20 cellular contexts compared by ENCODE assay signal in the genomic region with DNA sequence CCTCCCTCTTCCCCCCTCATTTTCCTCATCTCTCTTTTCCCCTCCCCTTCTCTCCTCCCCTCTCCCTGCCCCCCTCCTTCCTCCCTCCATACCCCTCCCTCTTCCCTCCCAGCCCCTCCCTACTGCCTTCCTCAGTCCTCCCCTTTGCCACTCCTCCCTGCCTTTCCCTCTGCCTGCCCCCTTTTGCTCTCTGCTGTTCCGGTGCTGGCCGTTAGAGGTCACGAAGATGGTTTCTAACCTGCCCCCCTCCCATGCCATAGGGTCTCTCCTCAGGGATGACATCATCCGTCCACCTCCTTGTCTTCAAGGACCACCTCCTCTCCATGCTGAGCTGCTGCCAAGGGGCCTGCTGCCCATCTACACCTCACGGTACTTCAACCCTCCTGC. TPM values are rescaled to one million over a fixed set of nuclear protein-coding genes. Genes with fewer than 3 reads are reported as not detected.
DNase-seq lines count a peak whose midpoint lies in the region; ATAC-seq and TF ChIP-seq lines count a peak whose summit lies in the region.
"Had no signal": no experiment of that assay in that cellular context is flagged by ENCODE, and none has a peak within 500 bp of the region (broad histone marks: within the 10 kb centered on the region; RNA-seq: fewer than 3 reads in every experiment).

No MANE protein-coding gene starts in this region.

- POLR2A ChIA-PET in AG04450 (lab: Yijun Ruan, JAX), result interaction anchor here (1.0 kb wide), 1 partner anchor 163 kb away, joined by 3 read pairs; no protein-coding TSS in a partner anchor

- H3K9me3 Mint-ChIP-seq in HFFc6 (peaks cover 18% of the 10 kb centered on the region), brain (peaks cover 25 to 48% (median 30%) of the 10 kb centered on the region in 5 experiments), nephron progenitor cell (peaks cover 35% of the 10 kb centered on the region)

- ATAC-seq in HG03039 (IDR thresholded peaks at IDR 0.05; ENCODE audit: unreplicated experiment), result no peak

- H3K27ac ChIP-seq in AG04450 (ENCODE audit: low read depth, low read length), result no peak overlapping the region
- H3K27ac ChIP-seq: neutrophil, SJSA1, tibial artery had no signal

- H3K36me3 Mint-ChIP-seq in HFFc6 (ENCODE audit: low read depth) (peaks cover 46% of the 10 kb centered on the region), brain (peaks cover 22% of the 10 kb centered on the region), nephron progenitor cell (ENCODE audit: low read depth) (peaks cover 14% of the 10 kb centered on the region)

- H3K4me1 Mint-ChIP-seq in HFFc6 (ENCODE audit: low read depth) (peaks cover 25% of the 10 kb centered on the region), brain (peaks cover 57% of the 10 kb centered on the region), nephron progenitor cell (peaks cover 56% of the 10 kb centered on the region)

- H3K4me3 Mint-ChIP-seq in HFFc6 (peak overlapping the region; percentile 100), brain (peak overlapping the region in 1 of 5 experiments; percentile 33), nephron progenitor cell (no peak overlapping the region)

- CTCF ChIA-PET in AG04450 (lab: Charles Lee), result interaction anchor here (0.7 to 1.7 kb wide), 3 partner anchors 11 to 16 kb away, joined by 3 to 7 read pairs (median 3); no protein-coding TSS in a partner anchor

- DNase-seq in AG04450 (ENCODE audit: low read depth, low spot score), result no peak
- peak; percentile 63 for DNase-seq in HFFc6
- no peak for DNase-seq in nephron progenitor cell
- no peak for DNase-seq in NCI-H2171 (lab: John Stamatoyannopoulos, UW)
- no peak for DNase-seq in germinal center (ENCODE audit: low spot score)
- no peak for DNase-seq in LoVo (ENCODE audit: low spot score)
- DNase-seq: AML-193; foreskin melanocyte; GDM1; OCI-M1; stimulated activated CD4-positive, alpha-beta T cell treated with anti-CD3 and anti-CD28 coated beads, Interleukin-15, amount 100 ng/mL, for 24 hours; stimulated activated naive CD4-positive, alpha-beta T cell; T-helper 2 cell; tibial artery had no signal

- H3K4me3 ChIP-seq in AG04450 (ENCODE audit: low read depth, low read length), result peak overlapping the region; percentile 86

- H3K27me3 Mint-ChIP-seq in HFFc6 (ENCODE audit: insufficient read depth), result peaks cover 36% of the 10 kb centered on the region
- peaks cover 18% of the 10 kb centered on the region for H3K27me3 Mint-ChIP-seq in brain
- peaks cover 21% of the 10 kb centered on the region for H3K27me3 Mint-ChIP-seq in nephron progenitor cell (ENCODE audit: low read depth, poor library complexity)

- TF ChIP-seq CTCF in AG04450 (IDR thresholded peaks at IDR 0.05; ENCODE audit: low read depth, low read length) (no peak), HFFc6 (IDR thresholded peaks at IDR 0.05) (no peak), brain (conservative IDR thresholded peaks at IDR 0.05) (no peak), nephron progenitor cell (IDR thresholded peaks at IDR 0.05) (no peak)

- H3K27me3 ChIP-seq in AG04450 (ENCODE audit: control insufficient read depth, insufficient read depth, low read length), result no peaks in the 10 kb centered on the region
- H3K27me3 ChIP-seq: SJSA1 had no signal

- peaks cover 32% of the 10 kb centered on the region for H3K9me3 ChIP-seq in AG04450 (ENCODE audit: control insufficient read depth, insufficient read depth, low read length)
- H3K9me3 ChIP-seq: neutrophil, SJSA1 had no signal

- H3K27ac Mint-ChIP-seq in HFFc6, result peak overlapping the region; percentile 65
- H3K27ac Mint-ChIP-seq in brain, result peak overlapping the region in 3 of 5 experiments; percentile 38 to 89 (median 89)
- H3K27ac Mint-ChIP-seq in nephron progenitor cell, result peak overlapping the region; percentile 69

RNA-seq across cellular contexts. Expression of a gene that starts 2.5 kb away (rescaled TPM):
- polyA plus RNA-seq in AG04450 (2011; rRNA removed) (306 and 310 TPM in 2 replicates), brain (ENCODE audit: insufficient read depth, low read depth, low replicate concordance) (33.5 TPM)
- polyA minus RNA-seq in AG04450 (2011; rRNA and poly(A)+ RNA removed), result 116 and 134 TPM in 2 replicates
- 100 to 1,000 TPM; 151 to 262 (median 250) TPM for total RNA-seq in HFFc6 (2021; fragmentation: NEBNext Ultra II Directional; extraction: Animal tissue kit (Norgen Biotek cat#: 25700))
- total RNA-seq: activated CD8-positive, alpha-beta memory T cell treated with anti-CD3 and anti-CD28 coated beads for 36 hours; HT1080 had no signal
